9 cellular contexts compared by ENCODE assay signal in the genomic region with DNA sequence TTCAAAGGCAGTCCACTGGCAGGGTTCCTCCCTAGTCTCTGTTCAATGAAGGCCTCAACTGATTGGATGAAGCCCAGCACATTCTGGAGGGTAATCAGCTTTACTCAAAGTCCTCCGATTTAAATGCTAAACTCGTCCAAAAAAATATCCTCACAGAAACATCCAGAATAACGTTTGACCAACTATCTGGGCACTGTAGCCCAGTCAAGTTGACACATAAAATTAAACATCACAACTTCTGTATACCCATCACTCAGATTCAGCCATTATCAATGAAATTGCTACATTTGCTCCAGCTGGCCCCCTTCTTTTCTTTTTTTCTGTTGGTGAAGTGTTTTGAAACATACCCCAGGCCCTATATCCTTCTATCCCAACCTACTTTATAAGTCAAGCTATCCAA.
"Had no signal": no experiment of that assay in that cellular context is flagged by ENCODE, and none has a peak within 500 bp of the region (broad histone marks: within the 10 kb centered on the region; RNA-seq: fewer than 3 reads in every experiment).

No MANE protein-coding gene starts in this region.

- H3K4me1 Mint-ChIP-seq: IgD-negative memory B cell had no signal

- DNase-seq: GM23248, GOT3, H7, KBM-7 had no signal

- H3K36me3 ChIP-seq: HAP-1 had no signal

- H3K27ac ChIP-seq: GM23248, HL-60 had no signal

- H3K4me3 ChIP-seq: GM23248, HAP-1 had no signal

- H3K27ac Mint-ChIP-seq: IgD-negative memory B cell had no signal

- H3K36me3 Mint-ChIP-seq: IgD-negative memory B cell had no signal

- ATAC-seq: HCT116, HepG2 had no signal

- H3K9ac ChIP-seq: GM23248 had no signal

- H3K27me3 Mint-ChIP-seq: IgD-negative memory B cell had no signal
